In the genomic region with DNA sequence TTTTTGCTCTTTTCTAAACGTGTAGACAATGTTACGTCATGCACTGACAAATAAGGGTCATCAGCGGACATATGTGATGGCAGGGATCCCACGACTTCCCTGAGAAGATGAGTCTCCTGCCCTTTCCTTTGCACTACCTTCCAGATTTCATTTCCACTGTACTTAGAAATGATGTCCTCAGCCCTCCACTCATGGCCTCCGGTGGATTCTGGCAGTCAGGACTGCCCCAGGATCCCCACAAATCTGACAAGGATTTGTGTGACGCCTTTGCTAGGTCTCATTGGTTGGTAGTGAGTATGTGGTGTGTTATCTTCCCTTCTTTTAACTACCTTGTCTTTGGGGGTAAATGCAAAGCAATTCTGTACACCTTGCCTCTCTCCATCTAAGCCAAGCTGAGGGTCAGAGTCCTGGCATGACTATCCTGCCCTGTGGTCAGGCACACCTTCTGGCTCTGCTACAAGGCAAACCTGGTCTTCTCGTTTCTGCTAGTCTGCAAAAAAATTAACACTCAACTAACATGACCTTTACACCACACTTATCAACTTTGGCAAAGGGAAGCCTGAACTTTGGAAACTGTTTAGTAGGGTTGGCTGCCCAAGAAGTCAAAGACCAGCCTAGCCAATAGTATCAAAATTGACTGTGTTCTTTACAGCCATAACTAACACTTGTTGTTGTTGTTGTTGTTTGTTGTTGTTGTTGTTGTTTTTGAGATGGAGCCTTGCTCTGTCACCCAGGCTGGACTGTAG, we compare ENCODE assay signal across 1 cellular context.
TF ChIP-seq lines count a peak whose summit lies in the region.

No MANE protein-coding gene starts in this region.

TF ChIP-seq in HepG2, 621 proteins besides CTCF, POLR2A, EP300 and RAD21 (continued from another document and continues in another):
- TF ChIP-seq, protein P1, sequence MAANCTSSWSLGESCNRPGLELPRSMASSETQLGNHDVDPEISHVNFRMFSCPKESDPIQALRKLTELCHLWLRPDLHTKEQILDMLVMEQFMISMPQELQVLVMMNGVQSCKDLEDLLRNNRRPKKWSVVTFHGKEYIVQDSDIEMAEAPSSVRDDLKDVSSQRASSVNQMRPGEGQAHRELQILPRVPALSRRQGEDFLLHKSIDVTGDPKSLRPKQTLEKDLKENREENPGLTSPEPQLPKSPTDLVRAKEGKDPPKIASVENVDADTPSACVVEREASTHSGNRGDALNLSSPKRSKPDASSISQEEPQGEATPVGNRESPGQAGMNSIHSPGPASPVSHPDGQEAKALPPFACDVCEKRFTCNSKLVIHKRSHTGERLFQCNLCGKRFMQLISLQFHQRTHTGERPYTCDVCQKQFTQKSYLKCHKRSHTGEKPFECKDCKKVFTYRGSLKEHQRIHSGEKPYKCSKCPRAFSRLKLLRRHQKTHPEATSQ (CRISPR knock-in tag; IDR thresholded peaks at IDR 0.05; ENCODE audit: borderline replicate concordance): no peak
- TF ChIP-seq ZNF382 (CRISPR knock-in tag; IDR thresholded peaks at IDR 0.05; ENCODE audit: borderline replicate concordance) (no peak), ZNF557 (CRISPR knock-in tag; IDR thresholded peaks at IDR 0.05) (no peak), SP140L (CRISPR knock-in tag; IDR thresholded peaks at IDR 0.05; ENCODE audit: borderline replicate concordance) (no peak), ZNF614 (CRISPR knock-in tag; IDR thresholded peaks at IDR 0.05; ENCODE audit: borderline replicate concordance) (no peak), SRSF9 (IDR thresholded peaks at IDR 0.05; ENCODE audit: borderline replicate concordance, insufficient read depth, low read depth, low read length, poor library complexity, severe bottlenecking) (no peak), KDM4B (CRISPR knock-in tag; IDR thresholded peaks at IDR 0.05) (no peak), BHLHE40 (IDR thresholded peaks at IDR 0.05; ENCODE audit: low read length) (no peak), ZNF274 (CRISPR knock-in tag; IDR thresholded peaks at IDR 0.05) (0 out of 2 replicates have a peak, but pooled peaks have one; percentile 30), ZNF883 (CRISPR knock-in tag; IDR thresholded peaks at IDR 0.05; ENCODE audit: not compliant biosample characterization) (peak; percentile 24), ZNF12 (CRISPR knock-in tag; IDR thresholded peaks at IDR 0.05) (no peak), ZZZ3 (CRISPR knock-in tag; IDR thresholded peaks at IDR 0.05; ENCODE audit: borderline replicate concordance) (no peak), ZNF747 (CRISPR knock-in tag; IDR thresholded peaks at IDR 0.05; ENCODE audit: borderline replicate concordance) (no peak), ZKSCAN1 (IDR thresholded peaks at IDR 0.05; ENCODE audit: low read length) (no peak), SKI (IDR thresholded peaks at IDR 0.05; ENCODE audit: partially characterized antibody) (no peak), POGZ (CRISPR knock-in tag; IDR thresholded peaks at IDR 0.05) (0 out of 2 replicates have a peak, but pooled peaks have one; percentile 36), SAP130 (CRISPR knock-in tag; IDR thresholded peaks at IDR 0.05; ENCODE audit: low read depth) (no peak), MTF1 (CRISPR knock-in tag; IDR thresholded peaks at IDR 0.05) (no peak), MIXL1 (CRISPR knock-in tag; IDR thresholded peaks at IDR 0.05) (peak; percentile 67; the same call in 1 of the 2 replicates), RARA (CRISPR knock-in tag; IDR thresholded peaks at IDR 0.05) (no peak), NFYC (CRISPR knock-in tag; IDR thresholded peaks at IDR 0.05) (no peak), ATM (IDR thresholded peaks at IDR 0.05; ENCODE audit: borderline replicate concordance) (no peak), ZNF326 (CRISPR knock-in tag; IDR thresholded peaks at IDR 0.05; ENCODE audit: borderline replicate concordance) (no peak), ZNF558 (CRISPR knock-in tag; IDR thresholded peaks at IDR 0.05; ENCODE audit: borderline replicate concordance) (no peak), KLF11 (CRISPR knock-in tag; IDR thresholded peaks at IDR 0.05) (no peak), ZMYM2 (CRISPR knock-in tag; IDR thresholded peaks at IDR 0.05) (peak; percentile 85), ZEB1 (IDR thresholded peaks at IDR 0.05; ENCODE audit: insufficient replicate concordance, low read depth) (no peak), ZC3H4 (CRISPR knock-in tag; IDR thresholded peaks at IDR 0.05; ENCODE audit: borderline replicate concordance) (no peak), ZMYM3 (CRISPR knock-in tag; IDR thresholded peaks at IDR 0.05) (peak; percentile 64; the same call in 1 of the 2 replicates), ZNF446 (CRISPR knock-in tag; IDR thresholded peaks at IDR 0.05) (no peak), ZNF563 (CRISPR knock-in tag; IDR thresholded peaks at IDR 0.05) (no peak), MYNN (CRISPR knock-in tag; IDR thresholded peaks at IDR 0.05; ENCODE audit: low read depth) (no peak), ISX (CRISPR knock-in tag; conservative IDR thresholded peaks at IDR 0.05) (no peak), NFRKB (IDR thresholded peaks at IDR 0.05) (no peak), ETV5 (CRISPR knock-in tag; IDR thresholded peaks at IDR 0.05; ENCODE audit: borderline replicate concordance) (no peak), RFX5 (IDR thresholded peaks at IDR 0.05; ENCODE audit: low read depth, low read length) (no peak), TARDBP (CRISPR knock-in tag; IDR thresholded peaks at IDR 0.05) (no peak), MATR3 (CRISPR knock-in tag; IDR thresholded peaks at IDR 0.05) (no peak), FOSL1 (CRISPR knock-in tag; IDR thresholded peaks at IDR 0.05; ENCODE audit: borderline replicate concordance) (no peak), HES4 (CRISPR knock-in tag; IDR thresholded peaks at IDR 0.05; ENCODE audit: borderline replicate concordance) (no peak), PPARG (CRISPR knock-in tag; conservative IDR thresholded peaks at IDR 0.05) (0 out of 2 replicates have a peak, but pooled peaks have one; percentile 16), ZNF530 (CRISPR knock-in tag; IDR thresholded peaks at IDR 0.05; ENCODE audit: low read depth) (no peak), ISL2 (CRISPR knock-in tag; IDR thresholded peaks at IDR 0.05) (no peak), ATAD3A (CRISPR knock-in tag; IDR thresholded peaks at IDR 0.05) (no peak)
- TF ChIP-seq, protein P2, sequence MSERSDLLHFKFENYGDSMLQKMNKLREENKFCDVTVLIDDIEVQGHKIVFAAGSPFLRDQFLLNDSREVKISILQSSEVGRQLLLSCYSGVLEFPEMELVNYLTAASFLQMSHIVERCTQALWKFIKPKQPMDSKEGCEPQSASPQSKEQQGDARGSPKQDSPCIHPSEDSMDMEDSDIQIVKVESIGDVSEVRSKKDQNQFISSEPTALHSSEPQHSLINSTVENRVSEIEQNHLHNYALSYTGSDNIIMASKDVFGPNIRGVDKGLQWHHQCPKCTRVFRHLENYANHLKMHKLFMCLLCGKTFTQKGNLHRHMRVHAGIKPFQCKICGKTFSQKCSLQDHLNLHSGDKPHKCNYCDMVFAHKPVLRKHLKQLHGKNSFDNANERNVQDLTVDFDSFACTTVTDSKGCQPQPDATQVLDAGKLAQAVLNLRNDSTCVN (CRISPR knock-in tag; IDR thresholded peaks at IDR 0.05; ENCODE audit: borderline replicate concordance): no peak
- TF ChIP-seq, protein P3, sequence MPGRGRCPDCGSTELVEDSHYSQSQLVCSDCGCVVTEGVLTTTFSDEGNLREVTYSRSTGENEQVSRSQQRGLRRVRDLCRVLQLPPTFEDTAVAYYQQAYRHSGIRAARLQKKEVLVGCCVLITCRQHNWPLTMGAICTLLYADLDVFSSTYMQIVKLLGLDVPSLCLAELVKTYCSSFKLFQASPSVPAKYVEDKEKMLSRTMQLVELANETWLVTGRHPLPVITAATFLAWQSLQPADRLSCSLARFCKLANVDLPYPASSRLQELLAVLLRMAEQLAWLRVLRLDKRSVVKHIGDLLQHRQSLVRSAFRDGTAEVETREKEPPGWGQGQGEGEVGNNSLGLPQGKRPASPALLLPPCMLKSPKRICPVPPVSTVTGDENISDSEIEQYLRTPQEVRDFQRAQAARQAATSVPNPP (CRISPR knock-in tag; IDR thresholded peaks at IDR 0.05): no peak
- TF ChIP-seq, protein P4, sequence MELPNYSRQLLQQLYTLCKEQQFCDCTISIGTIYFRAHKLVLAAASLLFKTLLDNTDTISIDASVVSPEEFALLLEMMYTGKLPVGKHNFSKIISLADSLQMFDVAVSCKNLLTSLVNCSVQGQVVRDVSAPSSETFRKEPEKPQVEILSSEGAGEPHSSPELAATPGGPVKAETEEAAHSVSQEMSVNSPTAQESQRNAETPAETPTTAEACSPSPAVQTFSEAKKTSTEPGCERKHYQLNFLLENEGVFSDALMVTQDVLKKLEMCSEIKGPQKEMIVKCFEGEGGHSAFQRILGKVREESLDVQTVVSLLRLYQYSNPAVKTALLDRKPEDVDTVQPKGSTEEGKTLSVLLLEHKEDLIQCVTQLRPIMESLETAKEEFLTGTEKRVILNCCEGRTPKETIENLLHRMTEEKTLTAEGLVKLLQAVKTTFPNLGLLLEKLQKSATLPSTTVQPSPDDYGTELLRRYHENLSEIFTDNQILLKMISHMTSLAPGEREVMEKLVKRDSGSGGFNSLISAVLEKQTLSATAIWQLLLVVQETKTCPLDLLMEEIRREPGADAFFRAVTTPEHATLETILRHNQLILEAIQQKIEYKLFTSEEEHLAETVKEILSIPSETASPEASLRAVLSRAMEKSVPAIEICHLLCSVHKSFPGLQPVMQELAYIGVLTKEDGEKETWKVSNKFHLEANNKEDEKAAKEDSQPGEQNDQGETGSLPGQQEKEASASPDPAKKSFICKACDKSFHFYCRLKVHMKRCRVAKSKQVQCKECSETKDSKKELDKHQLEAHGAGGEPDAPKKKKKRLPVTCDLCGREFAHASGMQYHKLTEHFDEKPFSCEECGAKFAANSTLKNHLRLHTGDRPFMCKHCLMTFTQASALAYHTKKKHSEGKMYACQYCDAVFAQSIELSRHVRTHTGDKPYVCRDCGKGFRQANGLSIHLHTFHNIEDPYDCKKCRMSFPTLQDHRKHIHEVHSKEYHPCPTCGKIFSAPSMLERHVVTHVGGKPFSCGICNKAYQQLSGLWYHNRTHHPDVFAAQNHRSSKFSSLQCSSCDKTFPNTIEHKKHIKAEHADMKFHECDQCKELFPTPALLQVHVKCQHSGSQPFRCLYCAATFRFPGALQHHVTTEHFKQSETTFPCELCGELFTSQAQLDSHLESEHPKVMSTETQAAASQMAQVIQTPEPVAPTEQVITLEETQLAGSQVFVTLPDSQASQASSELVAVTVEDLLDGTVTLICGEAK (IDR thresholded peaks at IDR 0.05): no peak
- TF ChIP-seq, protein P4 (CRISPR knock-in tag; IDR thresholded peaks at IDR 0.05): no peak
- TF ChIP-seq, protein P5, sequence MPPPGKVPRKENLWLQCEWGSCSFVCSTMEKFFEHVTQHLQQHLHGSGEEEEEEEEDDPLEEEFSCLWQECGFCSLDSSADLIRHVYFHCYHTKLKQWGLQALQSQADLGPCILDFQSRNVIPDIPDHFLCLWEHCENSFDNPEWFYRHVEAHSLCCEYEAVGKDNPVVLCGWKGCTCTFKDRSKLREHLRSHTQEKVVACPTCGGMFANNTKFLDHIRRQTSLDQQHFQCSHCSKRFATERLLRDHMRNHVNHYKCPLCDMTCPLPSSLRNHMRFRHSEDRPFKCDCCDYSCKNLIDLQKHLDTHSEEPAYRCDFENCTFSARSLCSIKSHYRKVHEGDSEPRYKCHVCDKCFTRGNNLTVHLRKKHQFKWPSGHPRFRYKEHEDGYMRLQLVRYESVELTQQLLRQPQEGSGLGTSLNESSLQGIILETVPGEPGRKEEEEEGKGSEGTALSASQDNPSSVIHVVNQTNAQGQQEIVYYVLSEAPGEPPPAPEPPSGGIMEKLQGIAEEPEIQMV (CRISPR knock-in tag; IDR thresholded peaks at IDR 0.05; ENCODE audit: low read depth): no peak
- TF ChIP-seq, protein P6, sequence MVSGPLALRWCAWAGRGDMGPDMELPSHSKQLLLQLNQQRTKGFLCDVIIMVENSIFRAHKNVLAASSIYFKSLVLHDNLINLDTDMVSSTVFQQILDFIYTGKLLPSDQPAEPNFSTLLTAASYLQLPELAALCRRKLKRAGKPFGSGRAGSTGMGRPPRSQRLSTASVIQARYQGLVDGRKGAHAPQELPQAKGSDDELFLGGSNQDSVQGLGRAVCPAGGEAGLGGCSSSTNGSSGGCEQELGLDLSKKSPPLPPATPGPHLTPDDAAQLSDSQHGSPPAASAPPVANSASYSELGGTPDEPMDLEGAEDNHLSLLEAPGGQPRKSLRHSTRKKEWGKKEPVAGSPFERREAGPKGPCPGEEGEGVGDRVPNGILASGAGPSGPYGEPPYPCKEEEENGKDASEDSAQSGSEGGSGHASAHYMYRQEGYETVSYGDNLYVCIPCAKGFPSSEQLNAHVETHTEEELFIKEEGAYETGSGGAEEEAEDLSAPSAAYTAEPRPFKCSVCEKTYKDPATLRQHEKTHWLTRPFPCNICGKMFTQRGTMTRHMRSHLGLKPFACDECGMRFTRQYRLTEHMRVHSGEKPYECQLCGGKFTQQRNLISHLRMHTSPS (CRISPR knock-in tag; IDR thresholded peaks at IDR 0.05; ENCODE audit: low read depth): no peak
- TF ChIP-seq, protein P7, sequence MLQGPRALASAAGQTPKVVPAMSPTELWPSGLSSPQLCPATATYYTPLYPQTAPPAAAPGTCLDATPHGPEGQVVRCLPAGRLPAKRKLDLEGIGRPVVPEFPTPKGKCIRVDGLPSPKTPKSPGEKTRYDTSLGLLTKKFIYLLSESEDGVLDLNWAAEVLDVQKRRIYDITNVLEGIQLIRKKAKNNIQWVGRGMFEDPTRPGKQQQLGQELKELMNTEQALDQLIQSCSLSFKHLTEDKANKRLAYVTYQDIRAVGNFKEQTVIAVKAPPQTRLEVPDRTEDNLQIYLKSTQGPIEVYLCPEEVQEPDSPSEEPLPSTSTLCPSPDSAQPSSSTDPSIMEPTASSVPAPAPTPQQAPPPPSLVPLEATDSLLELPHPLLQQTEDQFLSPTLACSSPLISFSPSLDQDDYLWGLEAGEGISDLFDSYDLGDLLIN (CRISPR knock-in tag; IDR thresholded peaks at IDR 0.05; ENCODE audit: borderline replicate concordance): no peak
